Comparison of ENCODE assay signal across 9 cellular contexts in the genomic region with DNA sequence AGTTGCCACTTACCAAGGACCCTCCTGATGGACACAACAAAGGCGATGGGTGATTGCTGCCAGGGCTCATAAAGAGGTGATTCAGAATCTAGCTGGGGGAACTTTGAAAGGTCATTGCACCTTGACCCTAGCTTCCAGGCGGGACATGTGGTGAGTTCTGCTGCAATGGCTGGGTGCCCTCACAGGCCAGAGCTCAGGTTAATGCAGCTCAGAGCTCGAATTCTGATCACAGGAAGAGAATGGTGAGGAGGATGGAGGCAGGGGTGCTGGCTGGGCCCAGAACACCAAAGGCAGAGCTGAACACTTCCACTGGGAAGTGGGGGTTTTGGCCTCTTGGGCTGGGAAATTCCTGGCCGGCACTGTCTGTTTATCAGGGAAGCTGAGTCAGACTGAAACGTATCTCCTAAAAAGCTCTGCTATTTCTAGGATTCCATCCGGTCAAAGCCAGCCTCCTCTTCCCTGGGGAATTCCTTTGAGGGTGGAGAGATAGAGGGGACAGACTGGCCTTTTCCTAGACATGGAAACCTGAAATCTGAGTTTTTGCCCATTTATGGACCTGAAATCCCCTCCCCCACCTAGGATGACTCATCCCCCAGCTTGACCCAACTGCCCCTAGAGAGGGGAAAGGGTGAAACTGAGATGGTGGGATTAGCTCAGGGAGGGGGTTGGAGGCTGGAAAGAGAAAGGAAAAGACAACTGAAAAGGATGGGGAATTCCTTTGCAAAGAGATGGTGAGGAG. TPM values are rescaled to one million over a fixed set of nuclear protein-coding genes. Genes with fewer than 3 reads are reported as not detected.
DNase-seq lines count a peak whose midpoint lies in the region; ATAC-seq, FAIRE-seq and TF ChIP-seq lines count a peak whose summit lies in the region.
"Had no signal": no experiment of that assay in that cellular context is flagged by ENCODE, and none has a peak within 500 bp of the region (broad histone marks: within the 10 kb centered on the region; RNA-seq: fewer than 3 reads in every experiment).

No MANE protein-coding gene starts in this region.

- DNase-seq in HK-2 (ENCODE audit: unreplicated experiment) (peak; percentile 92), GM12878 (ENCODE audit: low read depth, low spot score) (no peak), iris pigment epithelial cell (ENCODE audit: low read depth) (peak; percentile 72), NCI-H146 treated with DMSO at 0.1 percent for 48 hours (lab: John Stamatoyannopoulos, UW; ENCODE audit: unreplicated experiment) (no peak)
- no peak for DNase-seq in stimulated activated naive CD4-positive, alpha-beta T cell treated with Interleukin-2 at 50 U/mL for 16 hours (lab: John Stamatoyannopoulos, UW)

- RAD21 ChIA-PET in GM12878 (lab: Charles Lee; ENCODE audit: unreplicated experiment): interaction anchor here (0.6 to 3.2 kb wide), 9 partner anchors 8 to 64 kb away, joined by 3 to 25 read pairs (median 9); no protein-coding TSS in a partner anchor

- H3K4me3 ChIP-seq in GM12878 (no peak overlapping the region), stomach smooth muscle (ENCODE audit: low read length in 2 of 2) (no peak overlapping the region)

- H3K4me2 ChIP-seq in GM12878 (ENCODE audit: control insufficient read depth, insufficient read depth): no peak overlapping the region

- FAIRE-seq in GM12878 (lab: Jason Lieb, UNC): no peak

- no peak for TF ChIP-seq RAD21 in GM12878 (IDR thresholded peaks at IDR 0.05; ENCODE audit: insufficient read depth, low read depth, low read length)

- in situ Hi-C loops in GM12878 (cut with MboI): no loop called here

- SMC1A ChIA-PET in GM12878 (lab: Charles Lee; ENCODE audit: uncharacterized antibody, unreplicated experiment): interaction anchor here (1.1 to 4.1 kb wide), 11 partner anchors 10 to 31 kb away, joined by 3 to 28 read pairs (median 7); partner anchors contain the start of gene NUAK2

- no peaks in the 10 kb centered on the region for H3K9me3 ChIP-seq in GM12878 (replicated peaks; ENCODE audit: control insufficient read depth, insufficient read depth, low read length)
- H3K9me3 ChIP-seq in stomach smooth muscle (ENCODE audit: control insufficient read depth in 2 of 2, low read length in 2 of 2): no peaks in the 10 kb centered on the region
- H3K9me3 ChIP-seq: neutrophil had no signal

- H3K27me3 ChIP-seq in GM12878 (replicated peaks in 1 of 2; ENCODE audit: control insufficient read depth in 2 of 2, insufficient read depth in 2 of 2, low read length in 1 of 2) (no peaks in the 10 kb centered on the region; a peak in 1 of 4 replicates), stomach smooth muscle (ENCODE audit: control insufficient read depth in 1 of 2, insufficient read depth in 2 of 2, low read length in 2 of 2) (no peaks in the 10 kb centered on the region)
- H3K27me3 ChIP-seq: neutrophil had no signal

- BruUV-seq in GM12878 (replicated peaks; lab: Mats Ljungman, UMichigan): no TSS peak

- H3K4me1 ChIP-seq in GM12878 (ENCODE audit: control insufficient read depth, insufficient read depth, low read length) (peaks cover 6% of the 10 kb centered on the region), stomach smooth muscle (ENCODE audit: control insufficient read depth, insufficient read depth, low read length) (peaks cover 7% of the 10 kb centered on the region)

- H3K27ac ChIP-seq in GM12878 (ENCODE audit: control insufficient read depth, insufficient read depth) (no peak overlapping the region), stomach smooth muscle (ENCODE audit: low read length) (peak overlapping the region; percentile 11)
- H3K27ac ChIP-seq: neutrophil had no signal

- CTCF ChIA-PET in GM12878 (lab: Yijun Ruan, JAX): interaction anchor here (0.7 to 59.5 kb wide), 8 partner anchors 17 to 60 kb away, joined by 3 to 2333 read pairs (median 6); no protein-coding TSS in a partner anchor

- H2AFZ ChIP-seq in GM12878 (ENCODE audit: control insufficient read depth, low read depth, low read length): no peak overlapping the region

- no peaks in the 10 kb centered on the region for H4K20me1 ChIP-seq in GM12878 (ENCODE audit: control insufficient read depth, insufficient read depth)

- POLR2A ChIA-PET in GM12878 (lab: Charles Lee): interaction anchor here (1.0 to 2.2 kb wide), 8 partner anchors 9 to 31 kb away, joined by 4 to 18 read pairs (median 6); partner anchors contain the start of gene NUAK2

- peak; percentile 69 for ATAC-seq in GM12878
- ATAC-seq in HG02759 (IDR thresholded peaks at IDR 0.05; ENCODE audit: unreplicated experiment): no peak
- ATAC-seq in GM21381 (IDR thresholded peaks at IDR 0.05; ENCODE audit: unreplicated experiment): no peak

- no peak overlapping the region for H3K9ac ChIP-seq in GM12878 (ENCODE audit: control insufficient read depth, insufficient read depth, low read length)
- no peak overlapping the region for H3K9ac ChIP-seq in stomach smooth muscle (ENCODE audit: low read length in 2 of 2)

- TF ChIP-seq CTCF in GM12878 (IDR thresholded peaks at IDR 0.05 in 2 of 3, conservative IDR thresholded peaks at IDR 0.05 in 1 of 3; ENCODE audit: control insufficient read depth in 2 of 3, extremely low read depth in 1 of 3, insufficient read depth in 1 of 3, low read depth in 3 of 3, low read length in 3 of 3): no peak

- TF ChIP-seq EP300 in GM12878 (IDR thresholded peaks at IDR 0.05; ENCODE audit: borderline replicate concordance in 1 of 2, control insufficient read depth in 1 of 2, low read depth in 2 of 2, low read length in 2 of 2): peak in 1 of 2 experiments; percentile 46; a peak in 1 of 4 replicates

- intact Hi-C loops in GM12878 (cut with micrococcal nuclease; ENCODE audit: unreplicated experiment): no loop called here

- TF ChIP-seq POLR2A in GM12878 (IDR thresholded peaks at IDR 0.05; ENCODE audit: low read depth, low read length): no peak

- H3K36me3 ChIP-seq in GM12878 (ENCODE audit: control insufficient read depth in 2 of 2, insufficient read depth in 2 of 2, low read length in 1 of 2) (no peaks in the 10 kb centered on the region), stomach smooth muscle (ENCODE audit: control insufficient read depth in 2 of 2, insufficient read depth in 2 of 2, low read length in 2 of 2) (no peaks in the 10 kb centered on the region)
- H3K36me3 ChIP-seq: neutrophil had no signal

- no peaks in the 10 kb centered on the region for H3K79me2 ChIP-seq in GM12878 (ENCODE audit: control insufficient read depth, insufficient read depth, low read length)

- WGBS in GM12878 (ENCODE audit: insufficient coverage, insufficient replicate concordance, low lambda C conversion rate, missing lambda C conversion rate): 44% methylated on average over 6 of the region's 6 CpGs

TF ChIP-seq in GM12878, 131 proteins besides CTCF, POLR2A, EP300 and RAD21 (continues in another document):
- TF ChIP-seq SRF (IDR thresholded peaks at IDR 0.05; ENCODE audit: low read depth in 2 of 2, low read length in 2 of 2) (peak in 1 of 2 experiments; percentile 82; a peak in 2 of 4 replicates), CBX3 (IDR thresholded peaks at IDR 0.05; ENCODE audit: borderline replicate concordance, low read depth) (no peak), NR2C2 (IDR thresholded peaks at IDR 0.05; ENCODE audit: borderline replicate concordance, control insufficient read depth, insufficient read length, low read depth) (no peak), MEF2A (IDR thresholded peaks at IDR 0.05; ENCODE audit: insufficient read depth, low read depth, low read length) (no peak), SKIL (IDR thresholded peaks at IDR 0.05; ENCODE audit: low read depth, poor library complexity, severe bottlenecking) (peak; percentile 25), JUND (IDR thresholded peaks at IDR 0.05; ENCODE audit: low read depth, low read length) (peak; percentile 51; the same call in 1 of the 2 replicates)
- TF ChIP-seq, protein P1, sequence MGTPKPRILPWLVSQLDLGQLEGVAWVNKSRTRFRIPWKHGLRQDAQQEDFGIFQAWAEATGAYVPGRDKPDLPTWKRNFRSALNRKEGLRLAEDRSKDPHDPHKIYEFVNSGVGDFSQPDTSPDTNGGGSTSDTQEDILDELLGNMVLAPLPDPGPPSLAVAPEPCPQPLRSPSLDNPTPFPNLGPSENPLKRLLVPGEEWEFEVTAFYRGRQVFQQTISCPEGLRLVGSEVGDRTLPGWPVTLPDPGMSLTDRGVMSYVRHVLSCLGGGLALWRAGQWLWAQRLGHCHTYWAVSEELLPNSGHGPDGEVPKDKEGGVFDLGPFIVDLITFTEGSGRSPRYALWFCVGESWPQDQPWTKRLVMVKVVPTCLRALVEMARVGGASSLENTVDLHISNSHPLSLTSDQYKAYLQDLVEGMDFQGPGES (IDR thresholded peaks at IDR 0.05): no peak

RNA-seq across cellular contexts. Expression of gene NUAK2, which starts 27.2 kb away (rescaled TPM):
- 16.3 and 17.6 TPM in 2 replicates for total RNA-seq in GM12878 (2013; cell fraction: nucleolus; rRNA removed)
- total RNA-seq in GM12878 (2014; rRNA removed) (1.6 and 2.0 TPM in 2 replicates), GM12878 (2014; rRNA removed; fragmentation: Illumina TruSeq; extraction: Trizol) (0.83 and 1.2 TPM in 2 replicates), GM12878 (2021) (3.0 TPM in 2 replicates)
- polyA plus RNA-seq in GM12878 (2011; ENCODE audit: low read depth): 0.26 TPM
- polyA plus RNA-seq in GM12878 (2011; rRNA removed) (1.4 and 2.0 TPM in 2 replicates), GM12878 (2014; fragmentation: Illumina TruSeq; extraction: Trizol) (0.81 and 1.2 TPM in 2 replicates), GM12878 (2014; fragmentation: Nextera tagmentation; extraction: Ambion mirVana) (under 1 TPM; 0.27 to 0.31 TPM), GM12878 (2014; rRNA removed) (1.1 and 1.4 TPM in 2 replicates), GM12878 (2016; fragmentation: Nextera tagmentation; extraction: Ambion mirVana) (1 to 10 TPM in 1 of 2 experiments, under 1 TPM in 1; 0.87 to 1.3 TPM)
- 1.7 and 2.1 TPM in 2 replicates for polyA plus RNA-seq in GM12878 (2011; cell fraction: cytosol; rRNA removed)
- 3.5 and 3.8 TPM in 2 replicates for polyA plus RNA-seq in GM12878 (2011; cell fraction: nucleus; rRNA removed)
- polyA plus RNA-seq in GM12878 (2012): 0.47 and 0.66 TPM in 2 replicates
- 2.3 and 3.9 TPM in 2 replicates for polyA minus RNA-seq in GM12878 (2011; rRNA and poly(A)+ RNA removed)
- polyA minus RNA-seq in GM12878 (2011; cell fraction: cytosol; rRNA and poly(A)+ RNA removed): 2.6 and 2.9 TPM in 2 replicates
- 2.5 and 3.7 TPM in 2 replicates for polyA minus RNA-seq in GM12878 (2011; cell fraction: nucleus; rRNA and poly(A)+ RNA removed)

Comparison
In these comparisons a context has a peak if more than half of its experiments do, and no peak if none do; other contexts are left out.
1. DNase-seq: peak in HK-2 (single experiment) and iris pigment epithelial cell (single experiment); none in GM12878 (single experiment), stimulated activated naive CD4-positive, alpha-beta T cell treated with Interleukin-2 at 50 U/mL for 16 hours (single experiment) and NCI-H146 treated with DMSO at 0.1 percent for 48 hours (single experiment).